In genomic region chr1:1231400-1232223, GRCh38 we compare ENCODE assay signal across 1 cellular context.
A peak's percentile ranks its signal among the peaks of the same experiment; 100 is the strongest.
TF ChIP-seq lines count a peak whose summit lies in the region.

Gene SDF4 (minus strand): TSS chr1:1232001. CDS start chr1:1228772, 3,229 bp downstream.

TF ChIP-seq in HepG2, 621 proteins besides CTCF, POLR2A, EP300 and RAD21 (continued from another document and continues in another):
- TF ChIP-seq HIC2 (CRISPR knock-in tag; IDR thresholded peaks at IDR 0.05; ENCODE audit: low read depth) (no peak), TFDP2 (CRISPR knock-in tag; IDR thresholded peaks at IDR 0.05) (peak; percentile 43; the same call in 1 of the 2 replicates), PCBP1 (IDR thresholded peaks at IDR 0.05; ENCODE audit: borderline replicate concordance, low read depth, low read length) (peak; percentile 84), ZNF572 (CRISPR knock-in tag; IDR thresholded peaks at IDR 0.05) (no peak), DDIT3 (CRISPR knock-in tag; IDR thresholded peaks at IDR 0.05) (no peak), ZNF264 (CRISPR knock-in tag; IDR thresholded peaks at IDR 0.05) (no peak), ZNF629 (CRISPR knock-in tag; conservative IDR thresholded peaks at IDR 0.05) (no peak), LBX2 (CRISPR knock-in tag; IDR thresholded peaks at IDR 0.05; ENCODE audit: borderline replicate concordance) (0 out of 2 replicates have a peak, but pooled peaks have one; percentile 48), ZNF350 (CRISPR knock-in tag; IDR thresholded peaks at IDR 0.05; ENCODE audit: borderline replicate concordance, low read depth) (0 out of 2 replicates have a peak, but pooled peaks have one; percentile 33), CBX2 (IDR thresholded peaks at IDR 0.05; ENCODE audit: low read depth, low read length) (no peak), CBX2 (CRISPR knock-in tag; IDR thresholded peaks at IDR 0.05; ENCODE audit: low read depth) (no peak), CENPT (CRISPR knock-in tag; IDR thresholded peaks at IDR 0.05; ENCODE audit: low read depth) (no peak), IRF2 (CRISPR knock-in tag; IDR thresholded peaks at IDR 0.05) (0 out of 2 replicates have a peak, but pooled peaks have one; percentile 63), MEIS2 (CRISPR knock-in tag; IDR thresholded peaks at IDR 0.05) (no peak), PHF8 (CRISPR knock-in tag; IDR thresholded peaks at IDR 0.05) (peak; percentile 82), TRIM24 (CRISPR knock-in tag; IDR thresholded peaks at IDR 0.05) (no peak), ZSCAN20 (CRISPR knock-in tag; IDR thresholded peaks at IDR 0.05; ENCODE audit: borderline replicate concordance) (peak; percentile 68; the same call in 1 of the 2 replicates), CSRNP1 (CRISPR knock-in tag; IDR thresholded peaks at IDR 0.05) (no peak; the same call in none of the 2 replicates), ATF1 (CRISPR knock-in tag; IDR thresholded peaks at IDR 0.05) (no peak), ZFP91 (CRISPR knock-in tag; IDR thresholded peaks at IDR 0.05; ENCODE audit: borderline replicate concordance) (peak; percentile 49; the same call in 1 of the 2 replicates), MIER3 (CRISPR knock-in tag; IDR thresholded peaks at IDR 0.05; ENCODE audit: borderline replicate concordance) (peak; percentile 56; the same call in 1 of the 2 replicates), HES4 (CRISPR knock-in tag; IDR thresholded peaks at IDR 0.05; ENCODE audit: borderline replicate concordance) (peak; percentile 86), PRMT3 (CRISPR knock-in tag; IDR thresholded peaks at IDR 0.05; ENCODE audit: borderline replicate concordance, low read depth) (peak; percentile 65; the same call in 1 of the 2 replicates), FOXK1 (CRISPR knock-in tag; IDR thresholded peaks at IDR 0.05; ENCODE audit: borderline replicate concordance, low read depth) (peak; percentile 36; the same call in 1 of the 2 replicates), FOXJ3 (CRISPR knock-in tag; IDR thresholded peaks at IDR 0.05; ENCODE audit: borderline replicate concordance) (no peak), TGIF2 (CRISPR knock-in tag; IDR thresholded peaks at IDR 0.05) (peak; percentile 76; the same call in 1 of the 2 replicates), ZFP37 (CRISPR knock-in tag; IDR thresholded peaks at IDR 0.05; ENCODE audit: borderline replicate concordance) (no peak), ZNF713 (CRISPR knock-in tag; IDR thresholded peaks at IDR 0.05) (no peak), SSRP1 (CRISPR knock-in tag; IDR thresholded peaks at IDR 0.05) (no peak), ZFP41 (CRISPR knock-in tag; IDR thresholded peaks at IDR 0.05; ENCODE audit: borderline replicate concordance) (no peak), ZNF678 (CRISPR knock-in tag; IDR thresholded peaks at IDR 0.05) (0 out of 2 replicates have a peak, but pooled peaks have one; percentile 39), U2AF2 (IDR thresholded peaks at IDR 0.05; ENCODE audit: low read depth, low read length) (no peak), SMARCC2 (IDR thresholded peaks at IDR 0.05) (no peak), DMAP1 (CRISPR knock-in tag; IDR thresholded peaks at IDR 0.05) (peak; percentile 54), ZNF761 (CRISPR knock-in tag; conservative IDR thresholded peaks at IDR 0.05) (no peak), ZBTB10 (CRISPR knock-in tag; IDR thresholded peaks at IDR 0.05; ENCODE audit: borderline replicate concordance) (no peak), TCF7L2 (IDR thresholded peaks at IDR 0.05; ENCODE audit: low read depth, low read length) (no peak), ZNF720 (CRISPR knock-in tag; IDR thresholded peaks at IDR 0.05) (no peak), MTF2 (CRISPR knock-in tag; IDR thresholded peaks at IDR 0.05; ENCODE audit: borderline replicate concordance) (no peak), ARID5B (CRISPR knock-in tag; IDR thresholded peaks at IDR 0.05) (no peak), ZNF546 (CRISPR knock-in tag; conservative IDR thresholded peaks at IDR 0.05) (no peak; the same call in 1 of the 2 replicates), CENPX (CRISPR knock-in tag; IDR thresholded peaks at IDR 0.05) (no peak), ATAD3A (CRISPR knock-in tag; IDR thresholded peaks at IDR 0.05) (no peak), ZNF616 (CRISPR knock-in tag; IDR thresholded peaks at IDR 0.05; ENCODE audit: low read depth) (peak; percentile 67), ZNF558 (CRISPR knock-in tag; IDR thresholded peaks at IDR 0.05; ENCODE audit: borderline replicate concordance) (peak; percentile 47; the same call in 1 of the 2 replicates), ZFP90 (CRISPR knock-in tag; IDR thresholded peaks at IDR 0.05; ENCODE audit: borderline replicate concordance) (peak; percentile 73; the same call in 1 of the 2 replicates), ZBTB7A (CRISPR knock-in tag; IDR thresholded peaks at IDR 0.05) (0 out of 2 replicates have a peak, but pooled peaks have one; percentile 58), HMGXB3 (CRISPR knock-in tag; IDR thresholded peaks at IDR 0.05; ENCODE audit: borderline replicate concordance) (no peak; the same call in 1 of the 2 replicates)
